ENCODE assay signal across 1 cellular context in the genomic region with DNA sequence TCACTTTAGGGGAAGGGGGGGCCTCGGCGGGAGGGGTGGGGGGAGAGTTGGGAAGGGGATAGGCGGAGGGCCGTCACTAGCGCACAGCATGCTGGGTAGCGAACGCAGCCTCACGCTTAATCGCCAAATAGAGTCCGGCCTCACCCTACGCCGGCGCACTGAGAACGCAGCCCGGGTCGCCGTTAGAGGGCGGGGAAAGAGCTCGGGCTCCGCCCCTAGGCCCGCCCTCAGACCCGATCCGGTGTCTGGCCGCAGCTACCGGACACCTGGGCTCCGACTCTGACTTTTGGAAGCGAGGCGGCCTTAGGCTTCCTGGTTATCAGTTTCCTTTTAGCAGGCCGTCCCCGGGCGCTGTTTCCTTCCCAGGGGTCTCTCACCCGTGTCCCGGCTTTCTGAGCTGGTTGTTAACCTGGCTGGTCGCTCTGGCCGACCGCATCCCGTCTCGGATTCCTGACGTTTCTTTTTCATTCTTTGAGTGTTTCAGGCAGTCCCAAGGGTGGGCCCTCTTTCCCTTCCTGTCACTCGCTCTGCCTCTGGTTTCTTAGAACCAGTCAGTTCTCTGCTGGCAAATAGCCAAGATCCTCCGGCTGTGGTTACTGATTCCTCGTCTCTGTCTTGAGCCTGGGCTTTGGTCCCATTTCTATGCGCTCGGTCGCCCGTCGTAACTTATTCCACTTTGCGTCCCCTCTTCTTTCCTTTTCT.
TF ChIP-seq lines count a peak whose summit lies in the region.

No MANE protein-coding gene starts in this region.

TF ChIP-seq in K562, 482 proteins besides CTCF, POLR2A, EP300 and RAD21 (continued from another document):
- TF ChIP-seq, protein P1, sequence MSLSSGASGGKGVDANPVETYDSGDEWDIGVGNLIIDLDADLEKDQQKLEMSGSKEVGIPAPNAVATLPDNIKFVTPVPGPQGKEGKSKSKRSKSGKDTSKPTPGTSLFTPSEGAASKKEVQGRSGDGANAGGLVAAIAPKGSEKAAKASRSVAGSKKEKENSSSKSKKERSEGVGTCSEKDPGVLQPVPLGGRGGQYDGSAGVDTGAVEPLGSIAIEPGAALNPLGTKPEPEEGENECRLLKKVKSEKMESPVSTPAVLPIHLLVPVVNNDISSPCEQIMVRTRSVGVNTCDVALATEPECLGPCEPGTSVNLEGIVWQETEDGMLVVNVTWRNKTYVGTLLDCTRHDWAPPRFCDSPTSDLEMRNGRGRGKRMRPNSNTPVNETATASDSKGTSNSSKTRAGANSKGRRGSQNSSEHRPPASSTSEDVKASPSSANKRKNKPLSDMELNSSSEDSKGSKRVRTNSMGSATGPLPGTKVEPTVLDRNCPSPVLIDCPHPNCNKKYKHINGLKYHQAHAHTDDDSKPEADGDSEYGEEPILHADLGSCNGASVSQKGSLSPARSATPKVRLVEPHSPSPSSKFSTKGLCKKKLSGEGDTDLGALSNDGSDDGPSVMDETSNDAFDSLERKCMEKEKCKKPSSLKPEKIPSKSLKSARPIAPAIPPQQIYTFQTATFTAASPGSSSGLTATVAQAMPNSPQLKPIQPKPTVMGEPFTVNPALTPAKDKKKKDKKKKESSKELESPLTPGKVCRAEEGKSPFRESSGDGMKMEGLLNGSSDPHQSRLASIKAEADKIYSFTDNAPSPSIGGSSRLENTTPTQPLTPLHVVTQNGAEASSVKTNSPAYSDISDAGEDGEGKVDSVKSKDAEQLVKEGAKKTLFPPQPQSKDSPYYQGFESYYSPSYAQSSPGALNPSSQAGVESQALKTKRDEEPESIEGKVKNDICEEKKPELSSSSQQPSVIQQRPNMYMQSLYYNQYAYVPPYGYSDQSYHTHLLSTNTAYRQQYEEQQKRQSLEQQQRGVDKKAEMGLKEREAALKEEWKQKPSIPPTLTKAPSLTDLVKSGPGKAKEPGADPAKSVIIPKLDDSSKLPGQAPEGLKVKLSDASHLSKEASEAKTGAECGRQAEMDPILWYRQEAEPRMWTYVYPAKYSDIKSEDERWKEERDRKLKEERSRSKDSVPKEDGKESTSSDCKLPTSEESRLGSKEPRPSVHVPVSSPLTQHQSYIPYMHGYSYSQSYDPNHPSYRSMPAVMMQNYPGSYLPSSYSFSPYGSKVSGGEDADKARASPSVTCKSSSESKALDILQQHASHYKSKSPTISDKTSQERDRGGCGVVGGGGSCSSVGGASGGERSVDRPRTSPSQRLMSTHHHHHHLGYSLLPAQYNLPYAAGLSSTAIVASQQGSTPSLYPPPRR (CRISPR knock-in tag; IDR thresholded peaks at IDR 0.05; ENCODE audit: borderline replicate concordance) = no peak
- no peak for TF ChIP-seq BRF1 (IDR thresholded peaks at IDR 0.05; ENCODE audit: borderline replicate concordance, extremely low read depth, insufficient read length)
- TF ChIP-seq, protein P2, sequence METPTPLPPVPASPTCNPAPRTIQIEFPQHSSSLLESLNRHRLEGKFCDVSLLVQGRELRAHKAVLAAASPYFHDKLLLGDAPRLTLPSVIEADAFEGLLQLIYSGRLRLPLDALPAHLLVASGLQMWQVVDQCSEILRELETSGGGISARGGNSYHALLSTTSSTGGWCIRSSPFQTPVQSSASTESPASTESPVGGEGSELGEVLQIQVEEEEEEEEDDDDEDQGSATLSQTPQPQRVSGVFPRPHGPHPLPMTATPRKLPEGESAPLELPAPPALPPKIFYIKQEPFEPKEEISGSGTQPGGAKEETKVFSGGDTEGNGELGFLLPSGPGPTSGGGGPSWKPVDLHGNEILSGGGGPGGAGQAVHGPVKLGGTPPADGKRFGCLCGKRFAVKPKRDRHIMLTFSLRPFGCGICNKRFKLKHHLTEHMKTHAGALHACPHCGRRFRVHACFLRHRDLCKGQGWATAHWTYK (CRISPR knock-in tag; IDR thresholded peaks at IDR 0.05) = peak; percentile 51; the same call in 1 of the 2 replicates
- peak; percentile 44; the same call in 1 of the 2 replicates for TF ChIP-seq CTBP1 (IDR thresholded peaks at IDR 0.05; ENCODE audit: borderline replicate concordance)
- no peak for TF ChIP-seq ZNF263 (CRISPR knock-in tag; IDR thresholded peaks at IDR 0.05; ENCODE audit: borderline replicate concordance)
- no peak for TF ChIP-seq ZNF561 (CRISPR knock-in tag; conservative IDR thresholded peaks at IDR 0.05)
- TF ChIP-seq GTF2F1 (IDR thresholded peaks at IDR 0.05; ENCODE audit: low read depth, low read length) = no peak
- 0 out of 2 replicates have a peak, but pooled peaks have one; percentile 16 for TF ChIP-seq LCOR (CRISPR knock-in tag; IDR thresholded peaks at IDR 0.05)
- TF ChIP-seq, protein P3, sequence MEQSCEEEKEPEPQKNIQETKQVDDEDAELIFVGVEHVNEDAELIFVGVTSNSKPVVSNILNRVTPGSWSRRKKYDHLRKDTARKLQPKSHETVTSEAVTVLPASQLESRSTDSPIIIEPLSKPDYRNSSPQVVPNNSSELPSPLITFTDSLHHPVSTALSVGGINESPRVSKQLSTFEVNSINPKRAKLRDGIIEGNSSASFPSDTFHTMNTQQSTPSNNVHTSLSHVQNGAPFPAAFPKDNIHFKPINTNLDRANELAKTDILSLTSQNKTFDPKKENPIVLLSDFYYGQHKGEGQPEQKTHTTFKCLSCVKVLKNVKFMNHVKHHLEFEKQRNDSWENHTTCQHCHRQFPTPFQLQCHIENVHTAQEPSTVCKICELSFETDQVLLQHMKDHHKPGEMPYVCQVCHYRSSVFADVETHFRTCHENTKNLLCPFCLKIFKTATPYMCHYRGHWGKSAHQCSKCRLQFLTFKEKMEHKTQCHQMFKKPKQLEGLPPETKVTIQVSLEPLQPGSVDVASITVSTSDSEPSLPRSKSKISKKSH (CRISPR knock-in tag; IDR thresholded peaks at IDR 0.05) = no peak
- TF ChIP-seq NCOA2 (IDR thresholded peaks at IDR 0.05; ENCODE audit: partially characterized antibody in 2 of 2) = no peak
- TF ChIP-seq MAZ (CRISPR knock-in tag; conservative IDR thresholded peaks at IDR 0.05 in 1 of 2, IDR thresholded peaks at IDR 0.05 in 1 of 2) = peak in 1 of 2 experiments; percentile 28; a peak in 2 of 4 replicates
- TF ChIP-seq MAFG (tag; conservative IDR thresholded peaks at IDR 0.05) = no peak
- no peak for TF ChIP-seq KLF6 (CRISPR knock-in tag; IDR thresholded peaks at IDR 0.05; ENCODE audit: borderline replicate concordance)
- 0 out of 2 replicates have a peak, but pooled peaks have one; percentile 42 for TF ChIP-seq TEAD4 (IDR thresholded peaks at IDR 0.05; ENCODE audit: low read length)
- no peak for TF ChIP-seq TEAD4 (CRISPR knock-in tag; IDR thresholded peaks at IDR 0.05; ENCODE audit: borderline replicate concordance)
- no peak for TF ChIP-seq CCAR2 (IDR thresholded peaks at IDR 0.05; ENCODE audit: low read depth, low read length)
- peak; percentile 36; the same call in 1 of the 2 replicates for TF ChIP-seq ETV5 (CRISPR knock-in tag; IDR thresholded peaks at IDR 0.05; ENCODE audit: low read depth)
- TF ChIP-seq, protein P4, sequence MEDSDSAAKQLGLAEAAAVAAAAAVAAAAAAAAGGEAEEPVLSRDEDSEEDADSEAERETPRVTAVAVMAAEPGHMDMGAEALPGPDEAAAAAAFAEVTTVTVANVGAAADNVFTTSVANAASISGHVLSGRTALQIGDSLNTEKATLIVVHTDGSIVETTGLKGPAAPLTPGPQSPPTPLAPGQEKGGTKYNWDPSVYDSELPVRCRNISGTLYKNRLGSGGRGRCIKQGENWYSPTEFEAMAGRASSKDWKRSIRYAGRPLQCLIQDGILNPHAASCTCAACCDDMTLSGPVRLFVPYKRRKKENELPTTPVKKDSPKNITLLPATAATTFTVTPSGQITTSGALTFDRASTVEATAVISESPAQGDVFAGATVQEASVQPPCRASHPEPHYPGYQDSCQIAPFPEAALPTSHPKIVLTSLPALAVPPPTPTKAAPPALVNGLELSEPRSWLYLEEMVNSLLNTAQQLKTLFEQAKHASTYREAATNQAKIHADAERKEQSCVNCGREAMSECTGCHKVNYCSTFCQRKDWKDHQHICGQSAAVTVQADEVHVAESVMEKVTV (CRISPR knock-in tag; IDR thresholded peaks at IDR 0.05) = 0 out of 2 replicates have a peak, but pooled peaks have one; percentile 6
- no peak for TF ChIP-seq ZNF324 (CRISPR knock-in tag; IDR thresholded peaks at IDR 0.05)
- no peak for TF ChIP-seq RAD51 (IDR thresholded peaks at IDR 0.05; ENCODE audit: borderline replicate concordance, low read depth)
- TF ChIP-seq MYNN (IDR thresholded peaks at IDR 0.05) = peak; percentile 28; the same call in 1 of the 2 replicates
- no peak for TF ChIP-seq MYNN (CRISPR knock-in tag; IDR thresholded peaks at IDR 0.05)
- TF ChIP-seq RFX5 (IDR thresholded peaks at IDR 0.05; ENCODE audit: low read depth, low read length) = no peak
- peak in 1 of 2 experiments; percentile 91; a peak in 2 of 4 replicates for TF ChIP-seq SRF (CRISPR knock-in tag; IDR thresholded peaks at IDR 0.05)
- TF ChIP-seq, protein P5, sequence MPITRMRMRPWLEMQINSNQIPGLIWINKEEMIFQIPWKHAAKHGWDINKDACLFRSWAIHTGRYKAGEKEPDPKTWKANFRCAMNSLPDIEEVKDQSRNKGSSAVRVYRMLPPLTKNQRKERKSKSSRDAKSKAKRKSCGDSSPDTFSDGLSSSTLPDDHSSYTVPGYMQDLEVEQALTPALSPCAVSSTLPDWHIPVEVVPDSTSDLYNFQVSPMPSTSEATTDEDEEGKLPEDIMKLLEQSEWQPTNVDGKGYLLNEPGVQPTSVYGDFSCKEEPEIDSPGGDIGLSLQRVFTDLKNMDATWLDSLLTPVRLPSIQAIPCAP (CRISPR knock-in tag; IDR thresholded peaks at IDR 0.05; ENCODE audit: borderline replicate concordance) = no peak
- TF ChIP-seq RBM14 (IDR thresholded peaks at IDR 0.05; ENCODE audit: borderline replicate concordance, insufficient read depth, low read depth, low read length) = no peak
- no peak for TF ChIP-seq NR2C1 (IDR thresholded peaks at IDR 0.05)
- TF ChIP-seq NR2C1 (tag; IDR thresholded peaks at IDR 0.05) = no peak
- TF ChIP-seq ZFP36 (IDR thresholded peaks at IDR 0.05; ENCODE audit: low read depth, low read length, partially characterized antibody) = peak; percentile 31
- TF ChIP-seq ZEB2 (IDR thresholded peaks at IDR 0.05) = no peak
- TF ChIP-seq, protein P6, sequence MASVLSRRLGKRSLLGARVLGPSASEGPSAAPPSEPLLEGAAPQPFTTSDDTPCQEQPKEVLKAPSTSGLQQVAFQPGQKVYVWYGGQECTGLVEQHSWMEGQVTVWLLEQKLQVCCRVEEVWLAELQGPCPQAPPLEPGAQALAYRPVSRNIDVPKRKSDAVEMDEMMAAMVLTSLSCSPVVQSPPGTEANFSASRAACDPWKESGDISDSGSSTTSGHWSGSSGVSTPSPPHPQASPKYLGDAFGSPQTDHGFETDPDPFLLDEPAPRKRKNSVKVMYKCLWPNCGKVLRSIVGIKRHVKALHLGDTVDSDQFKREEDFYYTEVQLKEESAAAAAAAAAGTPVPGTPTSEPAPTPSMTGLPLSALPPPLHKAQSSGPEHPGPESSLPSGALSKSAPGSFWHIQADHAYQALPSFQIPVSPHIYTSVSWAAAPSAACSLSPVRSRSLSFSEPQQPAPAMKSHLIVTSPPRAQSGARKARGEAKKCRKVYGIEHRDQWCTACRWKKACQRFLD (CRISPR knock-in tag; IDR thresholded peaks at IDR 0.05) = peak; percentile 27; the same call in 1 of the 2 replicates
- no peak for TF ChIP-seq COPS2 (conservative IDR thresholded peaks at IDR 0.05)
- TF ChIP-seq ZNF75A (CRISPR knock-in tag; IDR thresholded peaks at IDR 0.05) = no peak
- TF ChIP-seq FOXA1 (IDR thresholded peaks at IDR 0.05; ENCODE audit: borderline replicate concordance) = no peak
- TF ChIP-seq, protein P7, sequence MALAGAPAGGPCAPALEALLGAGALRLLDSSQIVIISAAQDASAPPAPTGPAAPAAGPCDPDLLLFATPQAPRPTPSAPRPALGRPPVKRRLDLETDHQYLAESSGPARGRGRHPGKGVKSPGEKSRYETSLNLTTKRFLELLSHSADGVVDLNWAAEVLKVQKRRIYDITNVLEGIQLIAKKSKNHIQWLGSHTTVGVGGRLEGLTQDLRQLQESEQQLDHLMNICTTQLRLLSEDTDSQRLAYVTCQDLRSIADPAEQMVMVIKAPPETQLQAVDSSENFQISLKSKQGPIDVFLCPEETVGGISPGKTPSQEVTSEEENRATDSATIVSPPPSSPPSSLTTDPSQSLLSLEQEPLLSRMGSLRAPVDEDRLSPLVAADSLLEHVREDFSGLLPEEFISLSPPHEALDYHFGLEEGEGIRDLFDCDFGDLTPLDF (CRISPR knock-in tag; IDR thresholded peaks at IDR 0.05) = no peak
- TF ChIP-seq KLF10 (CRISPR knock-in tag; IDR thresholded peaks at IDR 0.05) = no peak
- TF ChIP-seq NBN (IDR thresholded peaks at IDR 0.05; ENCODE audit: low read depth) = peak; percentile 83; the same call in 1 of the 2 replicates
- peak; percentile 56 for TF ChIP-seq HDAC2 (IDR thresholded peaks at IDR 0.05)
- no peak for TF ChIP-seq DDX20 (tag; IDR thresholded peaks at IDR 0.05; ENCODE audit: low read depth)
- TF ChIP-seq, protein P8, sequence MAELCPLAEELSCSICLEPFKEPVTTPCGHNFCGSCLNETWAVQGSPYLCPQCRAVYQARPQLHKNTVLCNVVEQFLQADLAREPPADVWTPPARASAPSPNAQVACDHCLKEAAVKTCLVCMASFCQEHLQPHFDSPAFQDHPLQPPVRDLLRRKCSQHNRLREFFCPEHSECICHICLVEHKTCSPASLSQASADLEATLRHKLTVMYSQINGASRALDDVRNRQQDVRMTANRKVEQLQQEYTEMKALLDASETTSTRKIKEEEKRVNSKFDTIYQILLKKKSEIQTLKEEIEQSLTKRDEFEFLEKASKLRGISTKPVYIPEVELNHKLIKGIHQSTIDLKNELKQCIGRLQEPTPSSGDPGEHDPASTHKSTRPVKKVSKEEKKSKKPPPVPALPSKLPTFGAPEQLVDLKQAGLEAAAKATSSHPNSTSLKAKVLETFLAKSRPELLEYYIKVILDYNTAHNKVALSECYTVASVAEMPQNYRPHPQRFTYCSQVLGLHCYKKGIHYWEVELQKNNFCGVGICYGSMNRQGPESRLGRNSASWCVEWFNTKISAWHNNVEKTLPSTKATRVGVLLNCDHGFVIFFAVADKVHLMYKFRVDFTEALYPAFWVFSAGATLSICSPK (IDR thresholded peaks at IDR 0.05; ENCODE audit: borderline replicate concordance) = no peak
